ENCODE assay signal across 1 cellular context in the genomic region with DNA sequence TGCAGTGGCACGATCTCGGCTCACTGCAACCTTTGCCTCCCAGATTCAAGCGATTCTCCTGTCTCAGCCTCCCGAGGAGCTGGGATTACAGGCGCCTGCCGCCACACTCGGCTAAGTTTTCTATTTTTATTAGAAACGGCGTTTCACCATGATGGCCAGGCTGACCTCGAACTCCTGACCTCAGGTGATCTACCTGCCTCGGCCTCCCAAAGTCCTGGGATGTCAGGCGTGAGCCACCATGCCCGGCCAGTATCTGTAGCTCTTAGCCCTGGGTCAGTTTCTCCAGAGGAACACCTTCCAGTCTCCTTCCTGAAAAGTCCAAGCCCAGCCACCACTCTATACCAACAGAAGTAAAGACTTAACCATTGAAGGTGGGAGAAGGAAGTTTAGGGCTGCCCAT.
TF ChIP-seq lines count a peak whose summit lies in the region.

No MANE protein-coding gene starts in this region.

TF ChIP-seq in SK-N-SH, 30 proteins besides CTCF, POLR2A, EP300 and RAD21 (continued from another document):
- TF ChIP-seq, protein P1, sequence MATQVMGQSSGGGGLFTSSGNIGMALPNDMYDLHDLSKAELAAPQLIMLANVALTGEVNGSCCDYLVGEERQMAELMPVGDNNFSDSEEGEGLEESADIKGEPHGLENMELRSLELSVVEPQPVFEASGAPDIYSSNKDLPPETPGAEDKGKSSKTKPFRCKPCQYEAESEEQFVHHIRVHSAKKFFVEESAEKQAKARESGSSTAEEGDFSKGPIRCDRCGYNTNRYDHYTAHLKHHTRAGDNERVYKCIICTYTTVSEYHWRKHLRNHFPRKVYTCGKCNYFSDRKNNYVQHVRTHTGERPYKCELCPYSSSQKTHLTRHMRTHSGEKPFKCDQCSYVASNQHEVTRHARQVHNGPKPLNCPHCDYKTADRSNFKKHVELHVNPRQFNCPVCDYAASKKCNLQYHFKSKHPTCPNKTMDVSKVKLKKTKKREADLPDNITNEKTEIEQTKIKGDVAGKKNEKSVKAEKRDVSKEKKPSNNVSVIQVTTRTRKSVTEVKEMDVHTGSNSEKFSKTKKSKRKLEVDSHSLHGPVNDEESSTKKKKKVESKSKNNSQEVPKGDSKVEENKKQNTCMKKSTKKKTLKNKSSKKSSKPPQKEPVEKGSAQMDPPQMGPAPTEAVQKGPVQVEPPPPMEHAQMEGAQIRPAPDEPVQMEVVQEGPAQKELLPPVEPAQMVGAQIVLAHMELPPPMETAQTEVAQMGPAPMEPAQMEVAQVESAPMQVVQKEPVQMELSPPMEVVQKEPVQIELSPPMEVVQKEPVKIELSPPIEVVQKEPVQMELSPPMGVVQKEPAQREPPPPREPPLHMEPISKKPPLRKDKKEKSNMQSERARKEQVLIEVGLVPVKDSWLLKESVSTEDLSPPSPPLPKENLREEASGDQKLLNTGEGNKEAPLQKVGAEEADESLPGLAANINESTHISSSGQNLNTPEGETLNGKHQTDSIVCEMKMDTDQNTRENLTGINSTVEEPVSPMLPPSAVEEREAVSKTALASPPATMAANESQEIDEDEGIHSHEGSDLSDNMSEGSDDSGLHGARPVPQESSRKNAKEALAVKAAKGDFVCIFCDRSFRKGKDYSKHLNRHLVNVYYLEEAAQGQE (IDR thresholded peaks at IDR 0.05; ENCODE audit: low read depth, low read length), result no peak
- no peak for TF ChIP-seq RXRA (IDR thresholded peaks at IDR 0.05; ENCODE audit: borderline replicate concordance, low read depth)
- TF ChIP-seq, protein P2, sequence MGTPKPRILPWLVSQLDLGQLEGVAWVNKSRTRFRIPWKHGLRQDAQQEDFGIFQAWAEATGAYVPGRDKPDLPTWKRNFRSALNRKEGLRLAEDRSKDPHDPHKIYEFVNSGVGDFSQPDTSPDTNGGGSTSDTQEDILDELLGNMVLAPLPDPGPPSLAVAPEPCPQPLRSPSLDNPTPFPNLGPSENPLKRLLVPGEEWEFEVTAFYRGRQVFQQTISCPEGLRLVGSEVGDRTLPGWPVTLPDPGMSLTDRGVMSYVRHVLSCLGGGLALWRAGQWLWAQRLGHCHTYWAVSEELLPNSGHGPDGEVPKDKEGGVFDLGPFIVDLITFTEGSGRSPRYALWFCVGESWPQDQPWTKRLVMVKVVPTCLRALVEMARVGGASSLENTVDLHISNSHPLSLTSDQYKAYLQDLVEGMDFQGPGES (IDR thresholded peaks at IDR 0.05; ENCODE audit: low read depth, low read length), result no peak
